ENCODE assay signal across 23 cellular contexts in genomic region chr9:82404484-82405280, GRCh38.
DNase-seq lines count a peak whose midpoint lies in the region; ATAC-seq and TF ChIP-seq lines count a peak whose summit lies in the region.
"Had no signal": no experiment of that assay in that cellular context is flagged by ENCODE, and none has a peak within 500 bp of the region (broad histone marks: within the 10 kb centered on the region; RNA-seq: fewer than 3 reads in every experiment).

No MANE protein-coding gene starts in this region.

- no peak for ATAC-seq in HG03025 (IDR thresholded peaks at IDR 0.05; ENCODE audit: low FRiP score, unreplicated experiment)
- no peak for ATAC-seq in activated CD4-positive, CD25-positive, alpha-beta regulatory T cell treated with anti-CD3 and anti-CD28 coated beads, Interleukin-2, amount 50 U/mL, for 24 hours
- ATAC-seq: activated T-helper 17 cell treated with anti-CD3 and anti-CD28 coated beads, Interleukin-2, amount 50 U/mL, for 72 hours; foreskin keratinocyte; mucosa of descending colon; WTC11 had no signal

- H4K91ac ChIP-seq in mesenchymal stem cell (ENCODE audit: low read length), result no peak overlapping the region

- H3K4me3 ChIP-seq in ACC112 (ENCODE audit: low read depth, low read length) (no peak overlapping the region), HEK293 (ENCODE audit: low read depth, low read length) (no peak overlapping the region), cardiac fibroblast (replicated peaks in 1 of 2; ENCODE audit: low read depth in 2 of 2, low read length in 2 of 2) (no peak overlapping the region), mesenchymal stem cell (ENCODE audit: insufficient read depth in 1 of 2, low read depth in 1 of 2, low read length in 2 of 2) (peak overlapping the region in 1 of 2 experiments; percentile 46), lower leg skin (ENCODE audit: low read depth, poor library complexity, severe bottlenecking) (no peak overlapping the region)
- H3K4me3 ChIP-seq: mucosa of descending colon, transverse colon had no signal

- peak overlapping the region in 1 of 2 experiments; percentile 63 for H2BK12ac ChIP-seq in mesenchymal stem cell (ENCODE audit: low read length in 2 of 2)

- H3K27me3 ChIP-seq in ACC112 (ENCODE audit: insufficient read depth, low read length) (no peaks in the 10 kb centered on the region), mesenchymal stem cell (ENCODE audit: control insufficient read depth in 1 of 2, insufficient read depth in 1 of 2, low read length in 2 of 2) (no peaks in the 10 kb centered on the region)
- H3K27me3 ChIP-seq: foreskin keratinocyte, transverse colon had no signal

- no peaks in the 10 kb centered on the region for H3K9me3 ChIP-seq in HEK293 (ENCODE audit: control insufficient read depth, insufficient read depth, low read depth, low read length)
- no peaks in the 10 kb centered on the region for H3K9me3 ChIP-seq in mesenchymal stem cell (ENCODE audit: control insufficient read depth, low read length)
- H3K9me3 ChIP-seq: mucosa of descending colon, transverse colon had no signal

- H3K27ac ChIP-seq in ACC112 (ENCODE audit: low read depth, low read length), result no peak overlapping the region
- H3K27ac ChIP-seq in HEK293 (ENCODE audit: extremely low read depth, low read depth, low read length), result peak overlapping the region; percentile 25; the same call in 1 of the 2 replicates
- no peak overlapping the region for H3K27ac ChIP-seq in mesenchymal stem cell (ENCODE audit: low read length, poor library complexity, severe bottlenecking)
- H3K27ac ChIP-seq: foreskin keratinocyte, HL-60, transverse colon had no signal

- H3K79me1 ChIP-seq in mesenchymal stem cell (replicated peaks; ENCODE audit: low read length, poor library complexity, severe bottlenecking), result no peaks in the 10 kb centered on the region

- WGBS in mesenchymal stem cell, result 82% methylated on average over 3 of the region's 4 CpGs
- WGBS in lower leg skin, 2 donors, result 54 to 62% methylated on average over 4 of the region's 4 CpGs

- H2AK5ac ChIP-seq in mesenchymal stem cell (ENCODE audit: low read length, severe bottlenecking), result no peak overlapping the region

- TF ChIP-seq POLR2A in lower leg skin (IDR thresholded peaks at IDR 0.05), result no peak

- H3K23ac ChIP-seq in mesenchymal stem cell (ENCODE audit: low read length in 2 of 2), result no peak overlapping the region

- no peak overlapping the region for H2BK120ac ChIP-seq in mesenchymal stem cell (ENCODE audit: low read depth, low read length)

- H3K18ac ChIP-seq in mesenchymal stem cell (ENCODE audit: low read depth in 1 of 2, low read length in 2 of 2), result no peak overlapping the region

- H2AFZ ChIP-seq in ACC112 (ENCODE audit: low read length, unreplicated experiment) (peak overlapping the region; percentile 56), mesenchymal stem cell (ENCODE audit: low read depth, low read length) (no peak overlapping the region)

- H3K79me2 ChIP-seq in ACC112 (ENCODE audit: control insufficient read depth, insufficient read depth, low read length, unreplicated experiment), result no peaks in the 10 kb centered on the region

- H3K4me1 ChIP-seq in ACC112 (ENCODE audit: control insufficient read depth, insufficient read depth, low read length, unreplicated experiment), result no peaks in the 10 kb centered on the region
- H3K4me1 ChIP-seq in HEK293 (ENCODE audit: control insufficient read depth, insufficient read depth, low read length), result peaks cover 5% of the 10 kb centered on the region
- no peaks in the 10 kb centered on the region for H3K4me1 ChIP-seq in mesenchymal stem cell (ENCODE audit: control insufficient read depth, insufficient read depth, low read depth, low read length)
- H3K4me1 ChIP-seq: foreskin keratinocyte, transverse colon had no signal

- no peaks in the 10 kb centered on the region for H3K36me3 ChIP-seq in ACC112 (ENCODE audit: insufficient read depth, low read length)
- no peaks in the 10 kb centered on the region for H3K36me3 ChIP-seq in HEK293 (ENCODE audit: control insufficient read depth in 2 of 2, insufficient read depth in 1 of 2, low read length in 2 of 2)
- no peaks in the 10 kb centered on the region for H3K36me3 ChIP-seq in mesenchymal stem cell (ENCODE audit: control insufficient read depth in 1 of 2, insufficient read depth in 2 of 2, low read depth in 1 of 2, low read length in 2 of 2)
- H3K36me3 ChIP-seq: transverse colon had no signal

- TF ChIP-seq CTCF in HEK293 (tag by site-specific recombination; IDR thresholded peaks at IDR 0.05) (no peak), cardiac fibroblast (IDR thresholded peaks at IDR 0.05; ENCODE audit: low read depth, low read length) (no peak), lower leg skin (IDR thresholded peaks at IDR 0.05) (no peak)

- H2BK5ac ChIP-seq in mesenchymal stem cell (ENCODE audit: low read depth, low read length, poor library complexity, severe bottlenecking), result no peak overlapping the region

- peak overlapping the region; percentile 67 for H3K9ac ChIP-seq in mesenchymal stem cell (ENCODE audit: low read length)

- no peak overlapping the region for H3K4me2 ChIP-seq in mesenchymal stem cell (ENCODE audit: low read length, poor library complexity, severe bottlenecking)

- peak; percentile 4 to 39 for DNase-seq in cardiac fibroblast (ENCODE audit: low read depth in 2 of 2)
- DNase-seq in mesenchymal stem cell, result peak; percentile 50
- DNase-seq in lower leg skin (ENCODE audit: low spot score in 2 of 2), result no peak
- no peak for DNase-seq in GM19240 (ENCODE audit: insufficient read length, low spot score)
- DNase-seq: CD4-positive, alpha-beta memory T cell; central memory CD4-positive, alpha-beta T cell; DMS79; effector memory CD4-positive, alpha-beta T cell; foreskin keratinocyte; left cardiac atrium; mucosa of descending colon; NCI-H1930; NCI-H524; retina; stimulated activated naive CD4-positive, alpha-beta T cell treated with Interleukin-2 at 50 U/mL for 16 hours; transverse colon had no signal

- intact Hi-C loops in lower leg skin (cut with DNase I; ENCODE audit: low total_unique reads), result no loop called here

- H3K14ac ChIP-seq in mesenchymal stem cell (ENCODE audit: low read length in 2 of 2), result no peak overlapping the region

- no peak overlapping the region for H3K4ac ChIP-seq in mesenchymal stem cell (ENCODE audit: low read depth in 1 of 2, low read length in 2 of 2)

- POLR2A ChIA-PET in HEK293 (lab: Yijun Ruan, JAX), result interaction anchor here (0.6 kb wide), 1 partner anchor 785 kb away, joined by 3 read pairs; no protein-coding TSS in a partner anchor

- no peak overlapping the region for H2BK15ac ChIP-seq in mesenchymal stem cell (ENCODE audit: low read depth, poor library complexity, severe bottlenecking)

- CTCF ChIA-PET in HEK293 (lab: Yijun Ruan, JAX), result interaction anchor here (0.6 kb wide), 1 partner anchor 580 kb away, joined by 6 read pairs; no protein-coding TSS in a partner anchor

- H4K8ac ChIP-seq in mesenchymal stem cell (ENCODE audit: low read length), result no peak overlapping the region

TF ChIP-seq in HEK293, 187 proteins besides CTCF, POLR2A, EP300 and RAD21 (continues in another document):
- TF ChIP-seq ZBTB17 (tag by site-specific recombination; IDR thresholded peaks at IDR 0.05) (0 out of 2 replicates have a peak, but pooled peaks have one; percentile 19), ATF2 (tag by site-specific recombination; IDR thresholded peaks at IDR 0.05; ENCODE audit: low read depth) (0 out of 2 replicates have a peak, but pooled peaks have one; percentile 44), ZNF26 (tag by site-specific recombination; IDR thresholded peaks at IDR 0.05) (no peak)

Comparison
In these comparisons a context has a peak if more than half of its experiments do, and no peak if none do; other contexts are left out.
1. DNase-seq: peak in cardiac fibroblast (2 of 2) and mesenchymal stem cell (single experiment); none in lower leg skin (0 of 2) and GM19240 (single experiment).